15 cellular contexts compared by ENCODE assay signal in the genomic region with DNA sequence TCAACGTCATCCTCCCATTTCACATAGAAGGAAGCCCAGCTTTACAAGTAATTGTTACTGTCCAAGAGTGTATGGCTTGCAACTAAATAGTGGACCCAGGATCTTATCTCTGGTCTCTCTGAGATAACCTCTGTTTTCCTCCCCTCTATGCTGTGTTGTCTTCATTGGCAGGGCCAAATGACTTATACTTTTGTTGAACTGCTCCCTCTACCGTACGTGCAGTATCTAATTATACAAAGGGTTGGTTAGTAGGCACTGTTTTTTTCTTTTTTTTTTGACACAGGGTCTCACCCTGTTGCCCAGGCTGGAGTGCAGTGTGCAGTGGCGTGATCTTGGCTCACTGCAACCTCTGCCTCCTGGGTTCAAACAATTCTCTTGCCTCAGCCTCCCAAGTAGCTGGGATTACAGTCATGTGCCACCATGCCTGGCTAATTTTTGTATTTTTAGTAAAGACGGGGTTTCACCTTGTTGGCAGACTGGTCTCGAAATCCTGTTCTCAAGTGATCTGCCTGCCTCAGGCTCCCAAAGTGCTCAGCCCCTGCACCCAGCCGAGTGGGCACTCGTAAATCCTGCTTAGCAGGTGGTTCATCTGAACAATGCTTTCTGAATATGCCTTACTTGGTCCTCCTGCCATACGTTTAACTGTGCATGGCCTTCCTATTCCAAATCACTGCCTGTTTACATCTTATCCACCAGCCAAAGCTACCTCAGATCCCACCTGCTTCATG.
A peak's percentile ranks its signal among the peaks of the same experiment; 100 is the strongest.
DNase-seq lines count a peak whose midpoint lies in the region; ATAC-seq, FAIRE-seq and TF ChIP-seq lines count a peak whose summit lies in the region.
"Had no signal": no experiment of that assay in that cellular context is flagged by ENCODE, and none has a peak within 500 bp of the region (broad histone marks: within the 10 kb centered on the region; RNA-seq: fewer than 3 reads in every experiment).

No MANE protein-coding gene starts in this region.

- TF ChIP-seq POLR2A in A549 (IDR thresholded peaks at IDR 0.05; ENCODE audit: low read length) (no peak), K562 (conservative IDR thresholded peaks at IDR 0.05) (no peak)

- H3K9me3 Mint-ChIP-seq in activated CD8-positive, alpha-beta T cell treated with anti-CD3 and anti-CD28 coated beads for 36 hours: no peaks in the 10 kb centered on the region
- H3K9me3 Mint-ChIP-seq: CD8-positive, alpha-beta T cell had no signal

- in situ Hi-C loops in K562 (cut with MboI): loop anchor here (5.0 kb wide), 1 partner anchor 95 kb away; no protein-coding TSS in a partner anchor

- TF ChIP-seq CTCF in A549 (IDR thresholded peaks at IDR 0.05): no peak
- TF ChIP-seq CTCF in GM12873 (IDR thresholded peaks at IDR 0.05; ENCODE audit: insufficient read depth, low read depth, low read length, missing control alignments): peak; percentile 8
- peak; percentile 44; the same call in 1 of the 2 replicates for TF ChIP-seq CTCF in OCI-LY1 (IDR thresholded peaks at IDR 0.05; ENCODE audit: low read length)
- peak; percentile 39 to 54 (median 43); a peak in 5 of 6 replicates for TF ChIP-seq CTCF in K562 (IDR thresholded peaks at IDR 0.05 in 2 of 3, conservative IDR thresholded peaks at IDR 0.05 in 1 of 3; ENCODE audit: insufficient read depth in 2 of 3, low read depth in 1 of 3, low read length in 3 of 3)
- TF ChIP-seq CTCF in activated CD8-positive, alpha-beta T cell treated with anti-CD3 and anti-CD28 coated beads for 36 hours (IDR thresholded peaks at IDR 0.05): no peak

- H3K27ac Mint-ChIP-seq in activated CD8-positive, alpha-beta T cell treated with anti-CD3 and anti-CD28 coated beads for 36 hours: no peak overlapping the region
- H3K27ac Mint-ChIP-seq: B cell; CD8-positive, alpha-beta T cell had no signal

- H3K79me2 ChIP-seq in OCI-LY1 (ENCODE audit: insufficient read depth, low read length) (no peaks in the 10 kb centered on the region), K562 (ENCODE audit: control insufficient read depth, insufficient read depth, low read length) (no peaks in the 10 kb centered on the region)

- peak in 1 of 2 experiments; percentile 29 for DNase-seq in A549 (ENCODE audit: low read depth in 1 of 2, low spot score in 1 of 2)
- peak; percentile 13 to 57 (median 26) for DNase-seq in K562 (ENCODE audit: extremely low read depth in 1 of 4, low spot score in 3 of 4)
- DNase-seq in activated CD8-positive, alpha-beta T cell treated with anti-CD3 and anti-CD28 coated beads for 36 hours: no peak
- no peak for DNase-seq in NK-92 (lab: John Stamatoyannopoulos, UW; ENCODE audit: unreplicated experiment)
- DNase-seq in cortex of kidney (lab: John Stamatoyannopoulos, UW): no peak
- DNase-seq: ACHN; CD8-positive, alpha-beta T cell; GF-D8; NCI-H446 treated with DMSO at 0.1 percent for 48 hours; Peyer's patch; SHP77 treated with DMSO at 0.1 percent for 48 hours had no signal

- H3K36me3 ChIP-seq in OCI-LY1 (ENCODE audit: insufficient read depth, low read length) (no peaks in the 10 kb centered on the region), K562 (ENCODE audit: control insufficient read depth, insufficient read depth, low read length) (no peaks in the 10 kb centered on the region)
- H3K36me3 ChIP-seq: Peyer's patch had no signal

- no peak overlapping the region for H3K4me3 ChIP-seq in A549
- H3K4me3 ChIP-seq in OCI-LY1 (ENCODE audit: low read depth, low read length, poor library complexity, severe bottlenecking): no peak overlapping the region
- H3K4me3 ChIP-seq in K562: no peak overlapping the region
- H3K4me3 ChIP-seq: Peyer's patch had no signal

- no peak overlapping the region for H3K4me3 Mint-ChIP-seq in activated CD8-positive, alpha-beta T cell treated with anti-CD3 and anti-CD28 coated beads for 36 hours
- H3K4me3 Mint-ChIP-seq: B cell; CD8-positive, alpha-beta T cell had no signal

- H3F3A ChIP-seq in OCI-LY1 (ENCODE audit: insufficient read depth, low read length): no peaks in the 10 kb centered on the region

- H3K36me3 Mint-ChIP-seq in activated CD8-positive, alpha-beta T cell treated with anti-CD3 and anti-CD28 coated beads for 36 hours (ENCODE audit: low read depth): no peaks in the 10 kb centered on the region
- H3K36me3 Mint-ChIP-seq: CD8-positive, alpha-beta T cell had no signal

- H3K9ac ChIP-seq in OCI-LY1 (ENCODE audit: low read length) (no peak overlapping the region), K562 (ENCODE audit: insufficient read depth in 1 of 2, low read depth in 2 of 2, low read length in 2 of 2) (no peak overlapping the region)

- H3K4me2 ChIP-seq in A549 (no peak overlapping the region), OCI-LY1 (ENCODE audit: low read length) (no peak overlapping the region), K562 (ENCODE audit: insufficient read depth, low read length) (no peak overlapping the region)

- H3K4me1 ChIP-seq in A549 (no peaks in the 10 kb centered on the region), OCI-LY1 (ENCODE audit: insufficient read depth, low read length, severe bottlenecking) (no peaks in the 10 kb centered on the region), K562 (replicated peaks in 1 of 2; ENCODE audit: control insufficient read depth in 2 of 2, insufficient read depth in 2 of 2, low read length in 2 of 2) (peaks cover 11 to 17% of the 10 kb centered on the region in 2 experiments; a peak in 4 of 5 replicates)
- H3K4me1 ChIP-seq: Peyer's patch had no signal

- H4K20me1 ChIP-seq in OCI-LY1 (ENCODE audit: insufficient read depth, low read length) (no peaks in the 10 kb centered on the region), K562 (replicated peaks; ENCODE audit: control insufficient read depth, insufficient read depth, low read length) (no peaks in the 10 kb centered on the region)

- FAIRE-seq in A549 (lab: Jason Lieb, UNC) (no peak), K562 (lab: Jason Lieb, UNC) (peak; percentile 19)
- FAIRE-seq: H54 had no signal

- WGBS in A549 (ENCODE audit: missing lambda C conversion rate): 29% methylated on average over 9 of the region's 9 CpGs
- WGBS in K562 (ENCODE audit: insufficient coverage, low coverage, missing lambda C conversion rate): 39% methylated on average over 9 of the region's 9 CpGs

- CTCF ChIA-PET in A549 (lab: Yijun Ruan, JAX): no interaction called here
- CTCF ChIA-PET in K562 (lab: Yijun Ruan, JAX; ENCODE audit: low intra/inter-chr PET ratio): no interaction called here
- CTCF ChIA-PET in activated CD8-positive, alpha-beta T cell treated with anti-CD3 and anti-CD28 coated beads for 36 hours (lab: Charles Lee): no interaction called here

- TF ChIP-seq EP300 in A549 (IDR thresholded peaks at IDR 0.05) (no peak), K562 (IDR thresholded peaks at IDR 0.05; ENCODE audit: low read length) (no peak)

- POLR2A ChIA-PET in A549 (lab: Yijun Ruan, JAX) (interaction anchor here (0.6 kb wide), 1 partner anchor 154 kb away, joined by 3 read pairs; no protein-coding TSS in a partner anchor), K562 (lab: Yijun Ruan, JAX) (no interaction called here)
- POLR2A ChIA-PET in activated CD8-positive, alpha-beta T cell treated with anti-CD3 and anti-CD28 coated beads for 36 hours (lab: Charles Lee): no interaction called here

- peaks cover 16% of the 10 kb centered on the region for H3K27me3 Mint-ChIP-seq in activated CD8-positive, alpha-beta T cell treated with anti-CD3 and anti-CD28 coated beads for 36 hours

- peak in 1 of 2 experiments; percentile 21; a peak in 1 of 5 replicates for TF ChIP-seq RAD21 in A549 (conservative IDR thresholded peaks at IDR 0.05 in 1 of 2, IDR thresholded peaks at IDR 0.05 in 1 of 2)
- peak; percentile 45 to 71 for TF ChIP-seq RAD21 in K562 (CRISPR knock-in tag; conservative IDR thresholded peaks at IDR 0.05 in 1 of 2, IDR thresholded peaks at IDR 0.05 in 1 of 2)

- intact Hi-C loops in K562 (cut with micrococcal nuclease): loop anchor here (1.0 to 10.0 kb wide), 2 partner anchors 100 to 307 kb away; no protein-coding TSS in a partner anchor
- intact Hi-C loops in activated CD8-positive, alpha-beta T cell treated with anti-CD3 and anti-CD28 coated beads for 36 hours (cut with micrococcal nuclease): no loop called here

- H3K9me1 ChIP-seq in K562 (ENCODE audit: control insufficient read depth, insufficient read depth, low read length): no peaks in the 10 kb centered on the region

- no peaks in the 10 kb centered on the region for H3K4me1 Mint-ChIP-seq in activated CD8-positive, alpha-beta T cell treated with anti-CD3 and anti-CD28 coated beads for 36 hours (ENCODE audit: low read depth)

- H3K9me3 ChIP-seq in A549: no peaks in the 10 kb centered on the region
- H3K9me3 ChIP-seq in OCI-LY1 (ENCODE audit: low read length): no peaks in the 10 kb centered on the region
- no peaks in the 10 kb centered on the region for H3K9me3 ChIP-seq in K562 (replicated peaks; ENCODE audit: control insufficient read depth, insufficient read depth, low read depth, low read length)
- H3K9me3 ChIP-seq: Peyer's patch had no signal

- BruUV-seq in K562 (replicated peaks; lab: Mats Ljungman, UMichigan): no TSS peak

- peak; percentile 37 to 53; a peak in 3 of 6 replicates for ATAC-seq in A549
- peak; percentile 84 for ATAC-seq in K562
- ATAC-seq in activated CD8-positive, alpha-beta T cell treated with anti-CD3 and anti-CD28 coated beads for 36 hours: no peak
- ATAC-seq: CD8-positive, alpha-beta T cell had no signal

- no peak overlapping the region for H3K27ac ChIP-seq in A549
- H3K27ac ChIP-seq in OCI-LY1 (ENCODE audit: low read depth, low read length, poor library complexity, severe bottlenecking): no peak overlapping the region
- H3K27ac ChIP-seq in K562 (ENCODE audit: extremely low read depth, low read depth, low read length): no peak overlapping the region
- H3K27ac ChIP-seq: Peyer's patch had no signal

- no peaks in the 10 kb centered on the region for H3K9me2 ChIP-seq in OCI-LY1 (ENCODE audit: low read depth, low read length)

- H2AFZ ChIP-seq in OCI-LY1 (ENCODE audit: low read length) (no peak overlapping the region), K562 (ENCODE audit: low read depth, low read length) (no peak overlapping the region)

- H3K27me3 ChIP-seq in OCI-LY1 (ENCODE audit: insufficient read depth, low read length) (no peaks in the 10 kb centered on the region), K562 (ENCODE audit: control insufficient read depth in 2 of 2, insufficient read depth in 2 of 2, low read length in 2 of 2) (no peaks in the 10 kb centered on the region)

TF ChIP-seq in K562, 482 proteins besides CTCF, POLR2A, EP300 and RAD21 (continues in another document):
- TF ChIP-seq BRF1 (IDR thresholded peaks at IDR 0.05; ENCODE audit: borderline replicate concordance, extremely low read depth, insufficient read length) (no peak), NCOR1 (IDR thresholded peaks at IDR 0.05) (no peak), ZNF384 (IDR thresholded peaks at IDR 0.05; ENCODE audit: low read depth, low read length) (peak; percentile 77), ARID1B (IDR thresholded peaks at IDR 0.05) (0 out of 2 replicates have a peak, but pooled peaks have one; percentile 16), CHD1 (IDR thresholded peaks at IDR 0.05; ENCODE audit: low read length) (no peak), CEBPG (CRISPR knock-in tag; IDR thresholded peaks at IDR 0.05) (no peak), CEBPG (tag; conservative IDR thresholded peaks at IDR 0.05 in 1 of 2, IDR thresholded peaks at IDR 0.05 in 1 of 2) (0 out of 4 replicates have a peak, but pooled peaks of 1 of the 2 experiments have one; percentile 8), CREBBP (IDR thresholded peaks at IDR 0.05; ENCODE audit: low read depth, low read length) (no peak), MCM3 (IDR thresholded peaks at IDR 0.05) (no peak)

Comparison
In these comparisons a context has a peak if more than half of its experiments do, and no peak if none do; other contexts are left out.
1. DNase-seq: peak in K562 (4 of 4); none in activated CD8-positive, alpha-beta T cell treated with anti-CD3 and anti-CD28 coated beads for 36 hours (single experiment), NK-92 (single experiment) and cortex of kidney (single experiment).
2. CTCF ChIP-seq: peak in GM12873 (single experiment), OCI-LY1 (single experiment) and K562 (3 of 3); none in A549 (single experiment) and activated CD8-positive, alpha-beta T cell treated with anti-CD3 and anti-CD28 coated beads for 36 hours (single experiment).
3. Of the 35 proteins assayed by ChIP-seq in both K562 and A549: peak only in K562: CTCF and SMC3; only in A549: none; in both: none; in neither: 32; mixed calls (peak in some experiments, not most) for 1.